In genomic region chr11:319465-320273, GRCh38 we compare ENCODE assay signal across 8 cellular contexts. TPM values are rescaled to one million over a fixed set of nuclear protein-coding genes. Genes with fewer than 3 reads are reported as not detected.
DNase-seq lines count a peak whose midpoint lies in the region; ATAC-seq and TF ChIP-seq lines count a peak whose summit lies in the region.
"Not testable (repeated sequence)": the region's sequence is repeated elsewhere in the genome, so short reads cannot be mapped to it uniquely, and the experiment has no call there.
"Had no signal": no experiment of that assay in that cellular context is flagged by ENCODE, and none has a peak within 500 bp of the region (broad histone marks: within the 10 kb centered on the region; RNA-seq: fewer than 3 reads in every experiment).

No MANE protein-coding gene starts in this region.

- peaks cover 30% of the 10 kb centered on the region for H3K4me1 Mint-ChIP-seq in T-helper 17 cell
- peaks cover 36% of the 10 kb centered on the region for H3K4me1 Mint-ChIP-seq in brain
- peaks cover 42 to 46% of the 10 kb centered on the region in 2 donors for H3K4me1 Mint-ChIP-seq in natural killer cell

- WGBS in suprapubic skin = 4% methylated on average over 11 of the region's 24 CpGs

- intact Hi-C loops in left cardiac atrium (cut with DNase I); natural killer cell (cut with micrococcal nuclease): not testable (repeated sequence)

- H3K9me3 Mint-ChIP-seq in brain, natural killer cell: not testable (repeated sequence)

- peak overlapping the region; percentile 93 for H3K27ac ChIP-seq in suprapubic skin

- TF ChIP-seq EP300 in suprapubic skin (IDR thresholded peaks at IDR 0.05) = not testable (repeated sequence)

- H3K36me3 ChIP-seq in suprapubic skin = not testable (repeated sequence)

- not testable (repeated sequence) for H3K9me3 ChIP-seq in T-helper 17 cell (ENCODE audit: control insufficient read depth, low read length, poor library complexity, severe bottlenecking); suprapubic skin

- peak overlapping the region; percentile 80 for H3K27ac Mint-ChIP-seq in T-helper 17 cell
- H3K27ac Mint-ChIP-seq in brain = peak overlapping the region; percentile 58 to 97 (median 93)
- H3K27ac Mint-ChIP-seq in natural killer cell = peak overlapping the region; percentile 95 to 96

- not testable (repeated sequence) for TF ChIP-seq POLR2A in suprapubic skin (IDR thresholded peaks at IDR 0.05)

- ATAC-seq in T-helper 17 cell, natural killer cell: not testable (repeated sequence)
- peak; percentile 13 to 39 for ATAC-seq in left cardiac atrium

- not testable (repeated sequence) for H3K27me3 Mint-ChIP-seq in T-helper 17 cell; natural killer cell (ENCODE audit: low read depth in 2 of 2)
- H3K27me3 Mint-ChIP-seq in brain = peaks cover 36% of the 10 kb centered on the region

- not testable (repeated sequence) for TF ChIP-seq CTCF in brain (conservative IDR thresholded peaks at IDR 0.05); natural killer cell (IDR thresholded peaks at IDR 0.05); suprapubic skin (IDR thresholded peaks at IDR 0.05)

- H3K36me3 Mint-ChIP-seq in T-helper 17 cell (ENCODE audit: low read depth); brain; natural killer cell: not testable (repeated sequence)

- not testable (repeated sequence) for H3K27me3 ChIP-seq in suprapubic skin

- H3K4me1 ChIP-seq in suprapubic skin = peaks cover 35% of the 10 kb centered on the region

- peak overlapping the region; percentile 83 for H3K4me3 Mint-ChIP-seq in T-helper 17 cell
- H3K4me3 Mint-ChIP-seq in brain = peak overlapping the region; percentile 81 to 91 (median 89)
- peak overlapping the region; percentile 95 for H3K4me3 Mint-ChIP-seq in natural killer cell

- DNase-seq in ELR (ENCODE audit: low read depth) (peak; percentile 47), left cardiac atrium (peak; percentile 44), suprapubic skin (ENCODE audit: low spot score in 2 of 2) (peak in 1 of 2 donors; percentile 59)
- not testable (repeated sequence) for DNase-seq in T-helper 17 cell, natural killer cell

- peak overlapping the region; percentile 74 for H3K4me3 ChIP-seq in suprapubic skin

RNA-seq across cellular contexts. Expression of gene IFITM3, which starts 1.0 kb away (rescaled TPM):
- total RNA-seq in T-helper 17 cell (10 to 100 TPM in 1 of 2 donors, 1 to 10 TPM in 1; 2.5 to 25.2 TPM), left cardiac atrium (100 to 1,000 TPM; 669 to 779 TPM), natural killer cell (100 to 1,000 TPM in 1 of 3 donors, 10 to 100 TPM in 2; 64.0 to 165 (median 93.6) TPM), suprapubic skin (100 to 1,000 TPM in 2 of 4 donors, 10 to 100 TPM in 2; 69.6 to 160 (median 110) TPM)
- 304 TPM for polyA plus RNA-seq in brain (ENCODE audit: insufficient read depth, low read depth, low replicate concordance)

RNA-seq across cellular contexts. Expression of gene IFITM1, which starts 5.8 kb away (rescaled TPM):
- total RNA-seq in T-helper 17 cell = 100 to 1,000 TPM; 344 to 363 TPM
- polyA plus RNA-seq in brain (ENCODE audit: insufficient read depth, low read depth, low replicate concordance) = 147 TPM
- total RNA-seq in left cardiac atrium = 100 to 1,000 TPM; 151 to 215 TPM
- total RNA-seq in natural killer cell = 100 to 1,000 TPM; 540 to 809 (median 710) TPM
- total RNA-seq in suprapubic skin = 100 to 1,000 TPM in 1 of 4 donors, 10 to 100 TPM in 3; 50.7 to 128 (median 67.6) TPM

RNA-seq across cellular contexts. Expression of gene IFITM2, which starts 12.1 kb away (rescaled TPM):
- total RNA-seq in T-helper 17 cell (100 to 1,000 TPM; 550 to 570 TPM), left cardiac atrium (100 to 1,000 TPM; 420 to 494 TPM), natural killer cell (1,000 to 10,000 TPM; 1,080 to 1,421 (median 1,273) TPM), suprapubic skin (10 to 100 TPM; 25.6 to 84.1 (median 45.1) TPM)
- polyA plus RNA-seq in brain (ENCODE audit: insufficient read depth, low read depth, low replicate concordance) = 126 TPM

RNA-seq across cellular contexts. Expression of gene IFITM5, which starts 20.3 kb away (rescaled TPM):
- not detected for total RNA-seq in T-helper 17 cell
- not detected for polyA plus RNA-seq in brain (ENCODE audit: insufficient read depth, low read depth, low replicate concordance)
- not detected for total RNA-seq in left cardiac atrium
- not detected for total RNA-seq in natural killer cell
- total RNA-seq in suprapubic skin = not detected
- total RNA-seq: dermis microvascular lymphatic vessel endothelial cell, occipital lobe had no signal

RNA-seq across cellular contexts. Expression of gene PGGHG, which starts 30.7 kb away (rescaled TPM):
- total RNA-seq in T-helper 17 cell = 100 to 1,000 TPM; 317 to 350 TPM
- polyA plus RNA-seq in brain (ENCODE audit: insufficient read depth, low read depth, low replicate concordance) = 1.0 TPM
- total RNA-seq in left cardiac atrium = 10 to 100 TPM; 10.8 to 15.8 TPM
- total RNA-seq in natural killer cell = 100 to 1,000 TPM; 130 to 237 (median 153) TPM
- total RNA-seq in suprapubic skin = 10 to 100 TPM in 2 of 4 donors, 1 to 10 TPM in 2; 3.5 to 22.0 (median 8.1) TPM

Comparison
In these comparisons a context has a peak if more than half of its experiments do, and no peak if none do; other contexts are left out.
1. RNA of gene IFITM3, which starts 1.0 kb away (total RNA-seq): 669 to 779 TPM in left cardiac atrium; 69.6 to 160 TPM in suprapubic skin, 64.0 to 165 TPM in natural killer cell and 2.5 to 25.2 TPM in T-helper 17 cell; every median in the first group is over 4 times any median in the second.
2. RNA of gene IFITM2, which starts 12.1 kb away (total RNA-seq): 1,080 to 1,421 TPM in natural killer cell, 550 to 570 TPM in T-helper 17 cell and 420 to 494 TPM in left cardiac atrium; 25.6 to 84.1 TPM in suprapubic skin; every median in the first group is over 4 times any median in the second.
3. Peak in every context shown above with its lines, with median percentiles within 50 percentile points of each other: H3K27ac Mint-ChIP-seq and H3K4me3 Mint-ChIP-seq.